ENCODE assay signal across 8 cellular contexts in the genomic region with DNA sequence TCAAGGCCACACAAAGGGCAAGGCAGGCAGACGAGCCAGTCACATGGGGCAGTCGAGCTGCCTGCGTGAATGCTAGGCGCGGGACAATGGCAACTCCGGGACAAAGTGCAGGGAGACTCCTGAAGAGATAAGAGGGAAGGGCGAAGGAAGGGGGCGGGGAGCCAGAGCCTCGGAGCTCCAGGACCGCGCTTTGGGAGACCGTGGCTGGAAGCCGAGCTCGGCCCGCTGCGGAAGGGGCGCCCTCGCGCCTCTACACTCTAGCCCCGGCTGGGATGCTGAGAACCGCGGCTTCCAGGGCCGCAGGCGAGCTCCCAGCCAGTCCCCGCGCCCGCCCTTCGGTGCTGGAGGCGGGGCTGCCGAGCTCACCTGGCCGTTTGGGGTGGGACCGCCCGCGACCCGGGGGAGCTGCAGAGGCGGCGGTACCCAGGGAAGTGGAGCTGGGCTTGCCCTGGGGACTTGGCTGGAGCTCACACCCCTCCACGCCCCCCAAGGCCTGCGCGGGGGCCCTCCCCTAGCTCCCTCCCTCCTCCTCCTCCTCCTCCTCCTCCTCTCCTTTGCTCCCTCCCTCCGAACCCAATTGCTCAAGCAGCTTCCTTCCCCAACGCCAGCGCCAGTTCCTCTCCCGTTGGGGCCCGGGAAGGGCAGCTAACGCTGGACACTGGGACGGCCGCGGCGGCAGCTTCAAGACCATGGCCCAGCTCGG. TPM values are rescaled to one million over a fixed set of nuclear protein-coding genes. Genes with fewer than 3 reads are reported as not detected.
A peak's percentile ranks its signal among the peaks of the same experiment; 100 is the strongest.
DNase-seq lines count a peak whose midpoint lies in the region; ATAC-seq and TF ChIP-seq lines count a peak whose summit lies in the region.

A gene with protein sequence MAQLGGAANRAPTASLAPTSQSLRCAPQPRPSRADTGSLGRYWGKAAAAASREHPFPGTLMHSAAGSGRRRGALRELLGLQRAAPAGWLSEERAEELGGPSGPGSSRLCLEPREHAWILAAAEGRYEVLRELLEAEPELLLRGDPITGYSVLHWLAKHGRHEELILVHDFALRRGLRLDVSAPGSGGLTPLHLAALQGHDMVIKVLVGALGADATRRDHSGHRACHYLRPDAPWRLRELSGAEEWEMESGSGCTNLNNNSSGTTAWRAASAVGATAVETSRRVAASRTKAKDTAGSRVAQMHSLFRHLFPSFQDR (plus strand): TSS at position 610 of the 703 bp plus-strand sequence. CDS start 80 bp downstream, at position 690.

- no peaks in the 10 kb centered on the region for H3K79me2 ChIP-seq in PC-3 (ENCODE audit: low read length)

- POLR2A ChIA-PET in PC-3 (lab: Charles Lee; ENCODE audit: unreplicated experiment): no interaction called here

- H3F3A ChIP-seq in PC-3 (ENCODE audit: low read length, unreplicated experiment): no peaks in the 10 kb centered on the region

- H3K9me3 ChIP-seq in PC-3 (ENCODE audit: low read length): no peaks in the 10 kb centered on the region
- no peaks in the 10 kb centered on the region for H3K9me3 ChIP-seq in iPS-20b (ENCODE audit: insufficient read depth, low read depth, low read length)

- in situ Hi-C loops in astrocyte of the spinal cord (cut with HindIII; ENCODE audit: low sequenced_read_pairs): no loop called here

- DNase-seq in activated CD4-positive, alpha-beta T cell treated with anti-CD3 and anti-CD28 coated beads for 4 hours: peak; percentile 12 to 20
- DNase-seq in activated CD4-positive, alpha-beta T cell treated with anti-CD3 and anti-CD28 coated beads for 1 hour: no peak
- DNase-seq in PC-3: peak; percentile 50
- DNase-seq in astrocyte of the spinal cord (ENCODE audit: low read depth, low spot score): no peak
- no peak for DNase-seq in RKO (ENCODE audit: low spot score)

- H3K27ac ChIP-seq in PC-3 (ENCODE audit: low read length): no peak within 1 kb of the TSS
- H3K27ac ChIP-seq in iPS-20b (ENCODE audit: low read length): no peak within 1 kb of the TSS
- peak within 1 kb of the TSS in 16 of 21 experiments; percentile 25 to 85 (median 55) for H3K27ac ChIP-seq in skin epidermis

- no peak for TF ChIP-seq CTCF in PC-3 (conservative IDR thresholded peaks at IDR 0.05; ENCODE audit: low read depth, low read length)
- TF ChIP-seq CTCF in astrocyte of the spinal cord (IDR thresholded peaks at IDR 0.05; ENCODE audit: low read depth, low read length): no peak

- no peaks in the 10 kb centered on the region for H3K9me2 ChIP-seq in PC-3 (replicated peaks; ENCODE audit: low read length)

- peak within 1 kb of the TSS; percentile 97 for H3K4me2 ChIP-seq in PC-3 (ENCODE audit: low read length)

- H2AFZ ChIP-seq in PC-3 (ENCODE audit: low read length): peak within 1 kb of the TSS; percentile 92

- no TSS peak for BruUV-seq in PC-3 (replicated peaks; lab: Mats Ljungman, UMichigan)

- peaks cover 11% of the 10 kb centered on the region for H3K4me1 ChIP-seq in PC-3 (ENCODE audit: insufficient read depth, low read length)
- peaks cover 10% of the 10 kb centered on the region; the same call in 1 of the 2 replicates for H3K4me1 ChIP-seq in iPS-20b (ENCODE audit: insufficient read depth, low read length)

- H3K9ac ChIP-seq in PC-3 (ENCODE audit: low read length) (peak within 1 kb of the TSS; percentile 20; the same call in 1 of the 2 replicates), iPS-20b (ENCODE audit: low read depth, low read length) (peak within 1 kb of the TSS; percentile 61)

- CTCF ChIA-PET in PC-3 (lab: Charles Lee): interaction anchor here (0.8 to 1.1 kb wide), 2 partner anchors 148 to 152 kb away, joined by 3 read pairs; a partner anchor contains a TSS

- H4K20me1 ChIP-seq in PC-3 (ENCODE audit: low read length): no peaks in the 10 kb centered on the region

- peak; percentile 72 for ATAC-seq in PC-3
- ATAC-seq in GM19324 (IDR thresholded peaks at IDR 0.05; ENCODE audit: low FRiP score, unreplicated experiment): no peak

- no peaks in the 10 kb centered on the region for H3K27me3 ChIP-seq in PC-3 (ENCODE audit: low read length)
- peaks cover 18% of the 10 kb centered on the region for H3K27me3 ChIP-seq in iPS-20b (ENCODE audit: insufficient read depth, low read length)

- intact Hi-C loops in PC-3 (cut with micrococcal nuclease): loop anchor here (2.0 kb wide), 1 partner anchor 59 kb away; no protein-coding TSS in a partner anchor

- H3K36me3 ChIP-seq in PC-3 (ENCODE audit: low read depth, low read length) (no peaks in the 10 kb centered on the region), iPS-20b (ENCODE audit: insufficient read depth, low read depth, low read length) (no peaks in the 10 kb centered on the region)

- H3K4me3 ChIP-seq in PC-3 (ENCODE audit: low read length): peak within 1 kb of the TSS; percentile 82
- peak within 1 kb of the TSS; percentile 32 for H3K4me3 ChIP-seq in astrocyte of the spinal cord (ENCODE audit: low read depth, low read length)
- H3K4me3 ChIP-seq in iPS-20b (ENCODE audit: low read length): peak within 1 kb of the TSS; percentile 70
- H3K4me3 ChIP-seq in skin epidermis: peak within 1 kb of the TSS; percentile 33 to 56 (median 48)

RNA-seq across cellular contexts. Expression of the gene that starts here (rescaled TPM):
- 2.3 and 2.5 TPM in 2 replicates for total RNA-seq in PC-3 (2014; rRNA removed)

Comparison
In these comparisons a context has a peak if more than half of its experiments do, and no peak if none do; other contexts are left out.
1. DNase-seq: peak in activated CD4-positive, alpha-beta T cell treated with anti-CD3 and anti-CD28 coated beads for 4 hours (2 of 2) and PC-3 (single experiment); none in activated CD4-positive, alpha-beta T cell treated with anti-CD3 and anti-CD28 coated beads for 1 hour (single experiment), astrocyte of the spinal cord (single experiment) and RKO (single experiment).
2. H3K27ac ChIP-seq: peak in skin epidermis (16 of 21); none in PC-3 (single experiment) and iPS-20b (single experiment).
3. H3K4me3 ChIP-seq: peak in every context shown above with its lines; median percentile 82 in PC-3; 70 in iPS-20b; 48 in skin epidermis; 32 in astrocyte of the spinal cord.